ENCODE assay signal across 1 cellular context in genomic region chr5:71013575-71013974, GRCh38.
TF ChIP-seq lines count a peak whose summit lies in the region.

No MANE protein-coding gene starts in this region.

TF ChIP-seq in K562, 482 proteins besides CTCF, POLR2A, EP300 and RAD21:
- TF ChIP-seq RBM25 (IDR thresholded peaks at IDR 0.05; ENCODE audit: low read depth, low read length, severe bottlenecking) (no peak), ZBTB17 (CRISPR knock-in tag; IDR thresholded peaks at IDR 0.05) (no peak), TCF7L2 (IDR thresholded peaks at IDR 0.05; ENCODE audit: low read depth, low read length) (no peak), WHSC1 (IDR thresholded peaks at IDR 0.05; ENCODE audit: low read length) (no peak), MTA2 (IDR thresholded peaks at IDR 0.05; ENCODE audit: low read depth) (no peak), IRF1 (CRISPR knock-in tag; IDR thresholded peaks at IDR 0.05; ENCODE audit: borderline replicate concordance) (no peak)
- TF ChIP-seq, protein P1, sequence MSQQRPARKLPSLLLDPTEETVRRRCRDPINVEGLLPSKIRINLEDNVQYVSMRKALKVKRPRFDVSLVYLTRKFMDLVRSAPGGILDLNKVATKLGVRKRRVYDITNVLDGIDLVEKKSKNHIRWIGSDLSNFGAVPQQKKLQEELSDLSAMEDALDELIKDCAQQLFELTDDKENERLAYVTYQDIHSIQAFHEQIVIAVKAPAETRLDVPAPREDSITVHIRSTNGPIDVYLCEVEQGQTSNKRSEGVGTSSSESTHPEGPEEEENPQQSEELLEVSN (IDR thresholded peaks at IDR 0.05; ENCODE audit: borderline replicate concordance in 1 of 2, extremely low read depth in 1 of 2, insufficient read depth in 1 of 2, insufficient read length in 1 of 2, low read depth in 1 of 2, low read length in 1 of 2, poor library complexity in 1 of 2, severe bottlenecking in 1 of 2): no peak
- TF ChIP-seq, protein P2, sequence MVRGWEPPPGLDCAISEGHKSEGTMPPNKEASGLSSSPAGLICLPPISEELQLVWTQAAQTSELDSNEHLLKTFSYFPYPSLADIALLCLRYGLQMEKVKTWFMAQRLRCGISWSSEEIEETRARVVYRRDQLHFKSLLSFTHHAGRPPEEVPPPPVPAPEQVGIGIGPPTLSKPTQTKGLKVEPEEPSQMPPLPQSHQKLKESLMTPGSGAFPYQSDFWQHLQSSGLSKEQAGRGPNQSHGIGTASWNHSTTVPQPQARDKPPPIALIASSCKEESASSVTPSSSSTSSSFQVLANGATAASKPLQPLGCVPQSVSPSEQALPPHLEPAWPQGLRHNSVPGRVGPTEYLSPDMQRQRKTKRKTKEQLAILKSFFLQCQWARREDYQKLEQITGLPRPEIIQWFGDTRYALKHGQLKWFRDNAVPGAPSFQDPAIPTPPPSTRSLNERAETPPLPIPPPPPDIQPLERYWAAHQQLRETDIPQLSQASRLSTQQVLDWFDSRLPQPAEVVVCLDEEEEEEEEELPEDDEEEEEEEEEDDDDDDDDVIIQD (CRISPR knock-in tag; IDR thresholded peaks at IDR 0.05): no peak
TF ChIP-seq in K562: peak in this region for 0.
